Comparison of ENCODE assay signal across 10 cellular contexts in genomic region chr12:53695148-53696138, GRCh38. TPM values are rescaled to one million over a fixed set of nuclear protein-coding genes. Genes with fewer than 3 reads are reported as not detected.
DNase-seq lines count a peak whose midpoint lies in the region; ATAC-seq and TF ChIP-seq lines count a peak whose summit lies in the region.
"Had no signal": no experiment of that assay in that cellular context is flagged by ENCODE, and none has a peak within 500 bp of the region (broad histone marks: within the 10 kb centered on the region; RNA-seq: fewer than 3 reads in every experiment).

No MANE protein-coding gene starts in this region.

- ATAC-seq in activated naive CD8-positive, alpha-beta T cell treated with anti-CD3 and anti-CD28 coated beads, Interleukin-2, amount 10 ng/mL, durations not matched to agents 7 days and 5 days (ENCODE audit: low read depth) = peak; percentile 62
- ATAC-seq in GM18858 (IDR thresholded peaks at IDR 0.05; ENCODE audit: unreplicated experiment) = no peak

- no peaks in the 10 kb centered on the region; the same call in 1 of the 2 replicates for H3K4me1 ChIP-seq in Caco-2
- peaks cover 8% of the 10 kb centered on the region for H3K4me1 ChIP-seq in hepatocyte (ENCODE audit: insufficient read depth)
- H3K4me1 ChIP-seq in MM.1S (ENCODE audit: low read length) = no peaks in the 10 kb centered on the region

- H3K36me3 Mint-ChIP-seq in Caco-2 (ENCODE audit: insufficient read depth, unreplicated experiment) = no peaks in the 10 kb centered on the region
- no peaks in the 10 kb centered on the region for H3K36me3 Mint-ChIP-seq in activated naive CD8-positive, alpha-beta T cell treated with anti-CD3 and anti-CD28 coated beads, Interleukin-2, amount 10 ng/mL, durations not matched to agents 7 days and 5 days

- no peaks in the 10 kb centered on the region for H3K9me3 Mint-ChIP-seq in Caco-2 (ENCODE audit: unreplicated experiment)
- H3K9me3 Mint-ChIP-seq in activated naive CD8-positive, alpha-beta T cell treated with anti-CD3 and anti-CD28 coated beads, Interleukin-2, amount 10 ng/mL, durations not matched to agents 7 days and 5 days = no peaks in the 10 kb centered on the region

- H3K27ac Mint-ChIP-seq in Caco-2 (ENCODE audit: unreplicated experiment) = no peak overlapping the region
- H3K27ac Mint-ChIP-seq in activated naive CD8-positive, alpha-beta T cell treated with anti-CD3 and anti-CD28 coated beads, Interleukin-2, amount 10 ng/mL, durations not matched to agents 7 days and 5 days = no peak overlapping the region

- H3K9ac ChIP-seq in MM.1S (ENCODE audit: low read length) = no peak overlapping the region

- intact Hi-C loops in Caco-2 (cut with micrococcal nuclease; ENCODE audit: unreplicated experiment) = loop anchor here (1.0 kb wide), 1 partner anchor 19 kb away; the partner anchor contains the start of gene ATP5MC2

- peaks cover 28% of the 10 kb centered on the region for H3K27me3 Mint-ChIP-seq in Caco-2 (ENCODE audit: insufficient read depth, unreplicated experiment)
- peaks cover 76% of the 10 kb centered on the region for H3K27me3 Mint-ChIP-seq in activated naive CD8-positive, alpha-beta T cell treated with anti-CD3 and anti-CD28 coated beads, Interleukin-2, amount 10 ng/mL, durations not matched to agents 7 days and 5 days

- TF ChIP-seq CTCF in Caco-2 (IDR thresholded peaks at IDR 0.05; ENCODE audit: insufficient read depth in 1 of 2, low read depth in 1 of 2, low read length in 1 of 2, severe bottlenecking in 1 of 2, unreplicated experiment in 1 of 2) = peak; percentile 43 to 49
- TF ChIP-seq CTCF in hepatocyte (IDR thresholded peaks at IDR 0.05; ENCODE audit: poor library complexity) = peak; percentile 32
- no peak for TF ChIP-seq CTCF in MM.1S (IDR thresholded peaks at IDR 0.05; ENCODE audit: low read length)

- H3F3A ChIP-seq in MM.1S (ENCODE audit: insufficient read depth, low read length) = no peaks in the 10 kb centered on the region

- H2AFZ ChIP-seq in hepatocyte = peak overlapping the region; percentile 29
- no peak overlapping the region for H2AFZ ChIP-seq in MM.1S (ENCODE audit: low read length)

- DNase-seq in Caco-2 = peak; percentile 65 to 72
- DNase-seq in NCI-H69 (lab: John Stamatoyannopoulos, UW) = peak; percentile 80
- DNase-seq in activated naive CD8-positive, alpha-beta T cell treated with anti-CD3 and anti-CD28 coated beads, Interleukin-2, amount 10 ng/mL, durations not matched to agents 7 days and 5 days = peak; percentile 39
- DNase-seq in hepatocyte (ENCODE audit: low spot score) = peak; percentile 85
- DNase-seq in stimulated activated CD4-positive, alpha-beta T cell treated with anti-CD3 and anti-CD28 coated beads, Interleukin-12 subunit alpha, Interleukin-12 subunit beta, amount 100 ng/mL, for 4 hours = peak; percentile 46
- no peak for DNase-seq in MM.1S
- no peak for DNase-seq in foreskin melanocyte

- BruUV-seq in Caco-2 (replicated peaks; lab: Mats Ljungman, UMichigan) = no TSS peak

- no peaks in the 10 kb centered on the region for H3K9me3 ChIP-seq in Caco-2
- no peaks in the 10 kb centered on the region for H3K9me3 ChIP-seq in hepatocyte (ENCODE audit: low read depth)
- H3K9me3 ChIP-seq in MM.1S (replicated peaks; ENCODE audit: insufficient read depth, low read length) = no peaks in the 10 kb centered on the region

- H3K9me2 ChIP-seq in hepatocyte (replicated peaks; ENCODE audit: insufficient read depth) = no peaks in the 10 kb centered on the region
- no peaks in the 10 kb centered on the region for H3K9me2 ChIP-seq in MM.1S (replicated peaks; ENCODE audit: insufficient read depth, low read length)

- no peaks in the 10 kb centered on the region for H3K79me2 ChIP-seq in hepatocyte
- no peaks in the 10 kb centered on the region for H3K79me2 ChIP-seq in MM.1S (ENCODE audit: low read length)

- WGBS in hepatocyte (ENCODE audit: low lambda C conversion rate, missing lambda C conversion rate) = 13% methylated on average over 51 of the region's 58 CpGs

- peak overlapping the region; percentile 61 for H3K4me3 Mint-ChIP-seq in Caco-2 (ENCODE audit: unreplicated experiment)
- H3K4me3 Mint-ChIP-seq in activated naive CD8-positive, alpha-beta T cell treated with anti-CD3 and anti-CD28 coated beads, Interleukin-2, amount 10 ng/mL, durations not matched to agents 7 days and 5 days = peak overlapping the region; percentile 76

- POLR2A ChIA-PET in Caco-2 (lab: Charles Lee) = no interaction called here
- POLR2A ChIA-PET in activated naive CD8-positive, alpha-beta T cell treated with anti-CD3 and anti-CD28 coated beads, Interleukin-2, amount 10 ng/mL, durations not matched to agents 7 days and 5 days (lab: Charles Lee) = interaction anchor here (0.5 to 1.6 kb wide), 2 partner anchors 12 to 25 kb away, joined by 3 read pairs; no protein-coding TSS in a partner anchor

- H3K4me2 ChIP-seq in hepatocyte (peak overlapping the region; percentile 83), MM.1S (ENCODE audit: low read depth, low read length) (no peak overlapping the region; the same call in 1 of the 2 replicates)

- H3K27me3 ChIP-seq in Caco-2 (replicated peaks; ENCODE audit: control insufficient read depth, insufficient read depth, low read length) (no peaks in the 10 kb centered on the region), hepatocyte (peaks cover 71% of the 10 kb centered on the region), MM.1S (replicated peaks; ENCODE audit: insufficient read depth, low read length) (peaks cover 67% of the 10 kb centered on the region)

- H4K20me1 ChIP-seq in hepatocyte (ENCODE audit: insufficient read depth, poor library complexity, severe bottlenecking) (no peaks in the 10 kb centered on the region), MM.1S (ENCODE audit: insufficient read depth, low read length) (no peaks in the 10 kb centered on the region)

- CTCF ChIA-PET in Caco-2 (lab: Charles Lee) = interaction anchor here (0.9 to 1.2 kb wide), 3 partner anchors 49 to 56 kb away, joined by 3 to 4 read pairs (median 3); partner anchors contain the start of gene CISTR

- H3K4me3 ChIP-seq in Caco-2 (ENCODE audit: low read depth, low read length) (peak overlapping the region; percentile 41), hepatocyte (peak overlapping the region; percentile 24), MM.1S (ENCODE audit: low read length) (no peak overlapping the region)

- H3K4me1 Mint-ChIP-seq in Caco-2 (ENCODE audit: low read depth, unreplicated experiment) = peaks cover 9% of the 10 kb centered on the region
- H3K4me1 Mint-ChIP-seq in activated naive CD8-positive, alpha-beta T cell treated with anti-CD3 and anti-CD28 coated beads, Interleukin-2, amount 10 ng/mL, durations not matched to agents 7 days and 5 days = peaks cover 23% of the 10 kb centered on the region

- H3K27ac ChIP-seq in hepatocyte (no peak overlapping the region), MM.1S (ENCODE audit: low read length) (no peak overlapping the region)
- H3K27ac ChIP-seq: HL-60 had no signal

- H3K36me3 ChIP-seq in Caco-2 (ENCODE audit: control insufficient read depth, insufficient read depth, low read length) = no peaks in the 10 kb centered on the region
- no peaks in the 10 kb centered on the region for H3K36me3 ChIP-seq in hepatocyte (replicated peaks; ENCODE audit: insufficient read depth, low read depth)
- no peaks in the 10 kb centered on the region for H3K36me3 ChIP-seq in MM.1S (replicated peaks; ENCODE audit: insufficient read depth, low read length)

RNA-seq across cellular contexts. Expression of gene ATP5MC2, which starts 19.6 kb away (rescaled TPM):
- 156 and 160 TPM in 2 replicates for total RNA-seq in Caco-2 (2022)
- total RNA-seq in activated naive CD8-positive, alpha-beta T cell treated with anti-CD3 and anti-CD28 coated beads, Interleukin-2, amount 10 ng/mL, durations not matched to agents 7 days and 5 days = 100 to 1,000 TPM; 226 to 241 TPM
- total RNA-seq in hepatocyte = 252 and 329 TPM in 2 replicates
- polyA plus RNA-seq in hepatocyte = 301 and 306 TPM in 2 replicates

RNA-seq across cellular contexts. Expression of gene CALCOCO1, which starts 31.8 kb away (rescaled TPM):
- total RNA-seq in Caco-2 (2022) (19.3 and 21.4 TPM in 2 replicates), hepatocyte (63.5 and 71.3 TPM in 2 replicates)
- 10 to 100 TPM; 83.6 to 91.1 TPM for total RNA-seq in activated naive CD8-positive, alpha-beta T cell treated with anti-CD3 and anti-CD28 coated beads, Interleukin-2, amount 10 ng/mL, durations not matched to agents 7 days and 5 days
- polyA plus RNA-seq in hepatocyte = 74.4 and 83.1 TPM in 2 replicates

RNA-seq across cellular contexts. Expression of gene CISTR, which starts 56.3 kb away (rescaled TPM):
- total RNA-seq in Caco-2 (2022) = not detected in 2 replicates
- total RNA-seq in activated naive CD8-positive, alpha-beta T cell treated with anti-CD3 and anti-CD28 coated beads, Interleukin-2, amount 10 ng/mL, durations not matched to agents 7 days and 5 days = not detected
- not detected in 2 replicates for total RNA-seq in hepatocyte
- polyA plus RNA-seq in hepatocyte = not detected in 2 replicates
- total RNA-seq: myocyte had no signal

Comparison
In these comparisons a context has a peak if more than half of its experiments do, and no peak if none do; other contexts are left out.
1. DNase-seq: peak in Caco-2 (2 of 2), NCI-H69 (single experiment), activated naive CD8-positive, alpha-beta T cell treated with anti-CD3 and anti-CD28 coated beads, Interleukin-2, amount 10 ng/mL, durations not matched to agents 7 days and 5 days (single experiment), hepatocyte (single experiment) and stimulated activated CD4-positive, alpha-beta T cell treated with anti-CD3 and anti-CD28 coated beads, Interleukin-12 subunit alpha, Interleukin-12 subunit beta, amount 100 ng/mL, for 4 hours (single experiment); none in MM.1S (single experiment) and foreskin melanocyte (single experiment).